Comparison of ENCODE assay signal across 20 cellular contexts in the genomic region with DNA sequence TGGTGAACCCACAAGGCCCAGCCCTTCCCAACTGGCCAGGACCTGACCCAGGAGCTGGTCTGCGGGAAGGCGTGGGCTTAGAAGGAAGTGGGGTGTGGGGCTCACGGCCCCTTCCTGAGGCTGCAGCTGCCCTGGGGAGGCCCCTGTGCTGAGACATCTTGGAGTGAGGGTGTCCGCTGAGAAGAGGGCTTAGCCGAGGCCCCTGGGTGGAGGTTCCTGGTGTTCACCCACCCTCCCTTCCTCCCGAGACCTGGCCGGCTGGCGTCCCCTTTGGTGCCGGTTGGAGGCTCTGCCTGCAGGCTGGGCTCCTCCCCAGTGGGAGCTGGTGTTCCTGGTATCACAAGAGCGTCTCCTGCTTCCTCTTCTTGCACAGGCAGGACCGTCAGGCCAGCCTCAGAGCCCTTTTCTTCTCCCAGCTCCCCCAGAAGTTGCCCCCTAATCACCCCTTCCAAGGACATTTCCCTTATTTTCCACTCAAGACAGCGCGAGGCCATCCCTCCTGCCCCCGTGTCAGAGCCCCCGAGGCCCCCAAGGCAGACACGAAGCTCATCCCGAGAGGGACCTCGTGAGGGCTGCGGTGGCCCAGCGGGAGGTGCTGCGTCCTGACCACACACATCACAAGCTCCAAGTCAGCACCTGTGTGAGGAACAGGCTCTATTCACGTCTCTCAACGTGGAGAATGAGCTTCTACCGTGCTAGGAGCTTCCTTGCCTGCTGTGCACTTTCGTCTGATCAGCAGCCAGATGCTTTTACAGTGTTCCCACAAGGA. TPM values are rescaled to one million over a fixed set of nuclear protein-coding genes. Genes with fewer than 3 reads are reported as not detected.
DNase-seq lines count a peak whose midpoint lies in the region; ATAC-seq and TF ChIP-seq lines count a peak whose summit lies in the region.
"Had no signal": no experiment of that assay in that cellular context is flagged by ENCODE, and none has a peak within 500 bp of the region (broad histone marks: within the 10 kb centered on the region; RNA-seq: fewer than 3 reads in every experiment).

No MANE protein-coding gene starts in this region.

- H4K91ac ChIP-seq in neuronal stem cell (ENCODE audit: low read depth, low read length, poor library complexity) = no peak overlapping the region

- H3K9me3 Mint-ChIP-seq in glutamatergic neuron (ENCODE audit: unreplicated experiment) = peaks cover 18% of the 10 kb centered on the region
- H3K9me3 Mint-ChIP-seq: activated B cell treated with CpG ODN at 0.5 μM for 24 hours; activated naive CD8-positive, alpha-beta T cell treated with anti-CD3 and anti-CD28 coated beads, Interleukin-2, amount 10 ng/mL, durations not matched to agents 7 days and 5 days; activated T-helper 1 cell treated with anti-CD3 and anti-CD28 coated beads, Interleukin-12 subunit alpha, Interleukin-12 subunit beta, Interleukin-2, Interleukin-4 antibody, amounts not matched to agents 30 ng/mL and 10 ng/mL and 1 ng/mL, durations not matched to agents 14 hours and 24 hours and 36 hours; T-cell had no signal

- peak overlapping the region; percentile 91 for H3K14ac ChIP-seq in neuronal stem cell (ENCODE audit: low read length)

- peak overlapping the region; percentile 57 for H2BK120ac ChIP-seq in neuronal stem cell (ENCODE audit: low read depth, low read length)

- no peaks in the 10 kb centered on the region for H3K79me1 ChIP-seq in neuronal stem cell (ENCODE audit: low read depth, low read length)

- no peak overlapping the region for H2AFZ ChIP-seq in neuronal stem cell (ENCODE audit: low read length)

- H3K36me3 Mint-ChIP-seq in glutamatergic neuron (ENCODE audit: unreplicated experiment) = peaks cover 12% of the 10 kb centered on the region
- H3K36me3 Mint-ChIP-seq: activated naive CD8-positive, alpha-beta T cell treated with anti-CD3 and anti-CD28 coated beads, Interleukin-2, amount 10 ng/mL, durations not matched to agents 7 days and 5 days; T-cell had no signal

- peak overlapping the region; percentile 32 for H4K8ac ChIP-seq in neuronal stem cell (ENCODE audit: low read depth, low read length)

- WGBS in neuronal stem cell (ENCODE audit: extremely low coverage in 2 of 2, insufficient read length in 2 of 2, insufficient replicate concordance in 1 of 2), 2 donors = no CpG with 5 or more reads among the region's 25 CpGs

- no peak overlapping the region for H3K9ac ChIP-seq in neuronal stem cell (ENCODE audit: low read depth, low read length, poor library complexity)

- peaks cover 0 to 2% of the 10 kb centered on the region in 2 donors for H3K9me3 ChIP-seq in neuronal stem cell (replicated peaks in 1 of 2; ENCODE audit: control insufficient read depth in 2 of 2, insufficient read depth in 1 of 2, low read depth in 1 of 2, low read length in 2 of 2)
- H3K9me3 ChIP-seq: esophagus muscularis mucosa, neutrophil, vagina had no signal

- H3K27me3 ChIP-seq in neuronal stem cell (ENCODE audit: control insufficient read depth in 3 of 3, insufficient read depth in 3 of 3, low read depth in 1 of 3, low read length in 3 of 3) = peaks cover 0 to 21% (median 0%) of the 10 kb centered on the region in 3 experiments
- H3K27me3 ChIP-seq: esophagus muscularis mucosa, vagina had no signal

- H3K4me2 ChIP-seq in neuronal stem cell (ENCODE audit: insufficient read depth, low read length, poor library complexity, severe bottlenecking) = no peak overlapping the region

- ATAC-seq in HG02852 (IDR thresholded peaks at IDR 0.05; ENCODE audit: unreplicated experiment) = no peak
- ATAC-seq: activated CD8-positive, alpha-beta T cell treated with anti-CD3 and anti-CD28 coated beads, Interleukin-2, amount 10 ng/mL, durations not matched to agents 7 days and 5 days; T-cell had no signal

- no peak for TF ChIP-seq CTCF in glutamatergic neuron (IDR thresholded peaks at IDR 0.05; ENCODE audit: partially characterized antibody, unreplicated experiment)

- peaks cover 4 to 5% of the 10 kb centered on the region in 2 donors for H3K4me1 ChIP-seq in neuronal stem cell (ENCODE audit: control insufficient read depth in 2 of 2, insufficient read depth in 1 of 2, low read depth in 1 of 2, low read length in 2 of 2)
- H3K4me1 ChIP-seq: vagina had no signal

- H2BK5ac ChIP-seq in neuronal stem cell (ENCODE audit: low read length) = peak overlapping the region; percentile 34

- H3K4me3 ChIP-seq in neuronal stem cell (ENCODE audit: low read length in 2 of 2) = no peak overlapping the region
- H3K4me3 ChIP-seq: esophagus muscularis mucosa, vagina had no signal

- H2BK12ac ChIP-seq in neuronal stem cell (ENCODE audit: low read length) = peak overlapping the region; percentile 81

- no peaks in the 10 kb centered on the region for H3K36me3 ChIP-seq in neuronal stem cell (replicated peaks in 1 of 2; ENCODE audit: control insufficient read depth in 2 of 2, insufficient read depth in 2 of 2, low read length in 2 of 2)
- H3K36me3 ChIP-seq: esophagus muscularis mucosa, neutrophil, vagina had no signal

- no peak overlapping the region for H3K27ac Mint-ChIP-seq in glutamatergic neuron (ENCODE audit: unreplicated experiment)
- H3K27ac Mint-ChIP-seq: activated B cell treated with CpG ODN at 0.5 μM for 24 hours; activated CD8-positive, alpha-beta T cell treated with anti-CD3 and anti-CD28 coated beads, Interleukin-2, amount 10 ng/mL, durations not matched to agents 7 days and 5 days; activated naive CD8-positive, alpha-beta T cell treated with anti-CD3 and anti-CD28 coated beads, Interleukin-2, amount 10 ng/mL, durations not matched to agents 7 days and 5 days; activated T-helper 1 cell treated with anti-CD3 and anti-CD28 coated beads, Interleukin-12 subunit alpha, Interleukin-12 subunit beta, Interleukin-2, Interleukin-4 antibody, amounts not matched to agents 30 ng/mL and 10 ng/mL and 1 ng/mL, durations not matched to agents 14 hours and 24 hours and 36 hours; T-cell had no signal

- H3K4ac ChIP-seq in neuronal stem cell (ENCODE audit: low read length) = peak overlapping the region; percentile 47

- peak overlapping the region; percentile 85 for H2AK5ac ChIP-seq in neuronal stem cell (ENCODE audit: low read depth, low read length)

- peak overlapping the region; percentile 62 for H2BK15ac ChIP-seq in neuronal stem cell (ENCODE audit: low read length)

- peak overlapping the region; percentile 75 for H3K18ac ChIP-seq in neuronal stem cell (ENCODE audit: low read length)

- H3K23ac ChIP-seq in neuronal stem cell (ENCODE audit: low read depth, low read length, poor library complexity) = no peak overlapping the region

- no peak overlapping the region for H3K4me3 Mint-ChIP-seq in glutamatergic neuron (ENCODE audit: unreplicated experiment)
- H3K4me3 Mint-ChIP-seq: activated B cell treated with CpG ODN at 0.5 μM for 24 hours; activated CD8-positive, alpha-beta T cell treated with anti-CD3 and anti-CD28 coated beads, Interleukin-2, amount 10 ng/mL, durations not matched to agents 7 days and 5 days; activated naive CD8-positive, alpha-beta T cell treated with anti-CD3 and anti-CD28 coated beads, Interleukin-2, amount 10 ng/mL, durations not matched to agents 7 days and 5 days; activated T-helper 1 cell treated with anti-CD3 and anti-CD28 coated beads, Interleukin-12 subunit alpha, Interleukin-12 subunit beta, Interleukin-2, Interleukin-4 antibody, amounts not matched to agents 30 ng/mL and 10 ng/mL and 1 ng/mL, durations not matched to agents 14 hours and 24 hours and 36 hours; T-cell had no signal

- peak; percentile 73 for DNase-seq in CD1c-positive myeloid dendritic cell (ENCODE audit: extremely low spot score)
- peak; percentile 45 for DNase-seq in NOMO-1 treated with DMSO at 0.1 percent for 48 hours (lab: John Stamatoyannopoulos, UW; ENCODE audit: unreplicated experiment)
- DNase-seq in glutamatergic neuron = peak; percentile 13
- DNase-seq in neuronal stem cell (ENCODE audit: low spot score) = no peak
- no peak for DNase-seq in AG08395 (ENCODE audit: low spot score)
- no peak for DNase-seq in stimulated activated CD4-positive, alpha-beta T cell treated with anti-CD3 and anti-CD28 coated beads, Interleukin-12 subunit alpha, Interleukin-12 subunit beta, amount 100 ng/mL, for 4 hours
- DNase-seq in HuH-7 (ENCODE audit: low spot score) = no peak
- DNase-seq: activated B cell treated with CpG ODN at 0.5 μM for 24 hours; activated CD8-positive, alpha-beta T cell treated with anti-CD3 and anti-CD28 coated beads, Interleukin-2, amount 10 ng/mL, durations not matched to agents 7 days and 5 days; activated naive CD8-positive, alpha-beta T cell treated with anti-CD3 and anti-CD28 coated beads, Interleukin-2, amount 10 ng/mL, durations not matched to agents 7 days and 5 days; IMR-90; NCI-H1092; NCI-H748 treated with DMSO at 0.1 percent for 48 hours; stimulated activated CD4-positive, alpha-beta T cell treated with anti-CD3 and anti-CD28 coated beads, Interleukin-2, amount 100 ng/mL, for 48 hours; T-cell had no signal

- H3K27ac ChIP-seq in neuronal stem cell (replicated peaks; ENCODE audit: low read length) = no peak overlapping the region
- H3K27ac ChIP-seq: esophagus muscularis mucosa, vagina had no signal

- H3K4me1 Mint-ChIP-seq in glutamatergic neuron (ENCODE audit: low read depth, unreplicated experiment) = peaks cover 2% of the 10 kb centered on the region
- H3K4me1 Mint-ChIP-seq: activated B cell treated with CpG ODN at 0.5 μM for 24 hours, T-cell had no signal

- H3K27me3 Mint-ChIP-seq in glutamatergic neuron (ENCODE audit: unreplicated experiment) = peaks cover 5% of the 10 kb centered on the region

RNA-seq across cellular contexts. Expression of a gene that starts 25.1 kb away (rescaled TPM):
- 199 TPM for total RNA-seq in glutamatergic neuron (ENCODE audit: unreplicated experiment)
- 7.3 TPM for polyA plus RNA-seq in neuronal stem cell (2013, experiment 1 of 2)
- 7.3 TPM for polyA plus RNA-seq in neuronal stem cell (2013, experiment 2 of 2)

Comparison
In these comparisons a context has a peak if more than half of its experiments do, and no peak if none do; other contexts are left out.
1. DNase-seq: peak in CD1c-positive myeloid dendritic cell (single experiment), NOMO-1 treated with DMSO at 0.1 percent for 48 hours (single experiment) and glutamatergic neuron (single experiment); none in neuronal stem cell (single experiment), AG08395 (single experiment), stimulated activated CD4-positive, alpha-beta T cell treated with anti-CD3 and anti-CD28 coated beads, Interleukin-12 subunit alpha, Interleukin-12 subunit beta, amount 100 ng/mL, for 4 hours (single experiment) and HuH-7 (single experiment).